ENCODE assay signal across 4 cellular contexts in the genomic region with DNA sequence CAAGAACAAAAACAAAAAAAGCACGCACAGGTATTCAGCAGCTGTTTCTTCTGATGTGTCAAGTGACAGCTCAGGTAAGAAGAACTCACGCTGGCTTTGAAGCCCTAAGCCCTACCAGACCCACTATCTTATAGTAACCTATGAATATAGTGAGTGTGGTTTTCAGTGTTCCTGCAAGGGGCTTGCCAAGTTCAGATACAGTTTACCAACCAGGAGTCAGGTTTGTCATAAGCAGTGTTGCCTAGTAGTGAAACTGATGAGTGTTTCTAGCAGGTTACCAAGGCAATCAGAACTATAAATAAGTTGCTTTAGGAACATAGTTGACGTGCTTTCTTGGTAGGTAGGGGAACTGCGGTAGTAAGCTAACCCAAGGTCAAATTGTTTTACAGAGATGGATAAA. TPM values are rescaled to one million over a fixed set of nuclear protein-coding genes. Genes with fewer than 3 reads are reported as not detected.
"Had no signal": no experiment of that assay in that cellular context is flagged by ENCODE, and none has a peak within 500 bp of the region (broad histone marks: within the 10 kb centered on the region; RNA-seq: fewer than 3 reads in every experiment).

No MANE protein-coding gene starts in this region.

RNA-seq across cellular contexts. Expression of a gene that starts 43.4 kb away (rescaled TPM):
- total RNA-seq: osteoblast, urinary bladder had no signal
- polyA plus RNA-seq: immature natural killer cell, neural cell had no signal
